33 cellular contexts compared by ENCODE assay signal in the genomic region with DNA sequence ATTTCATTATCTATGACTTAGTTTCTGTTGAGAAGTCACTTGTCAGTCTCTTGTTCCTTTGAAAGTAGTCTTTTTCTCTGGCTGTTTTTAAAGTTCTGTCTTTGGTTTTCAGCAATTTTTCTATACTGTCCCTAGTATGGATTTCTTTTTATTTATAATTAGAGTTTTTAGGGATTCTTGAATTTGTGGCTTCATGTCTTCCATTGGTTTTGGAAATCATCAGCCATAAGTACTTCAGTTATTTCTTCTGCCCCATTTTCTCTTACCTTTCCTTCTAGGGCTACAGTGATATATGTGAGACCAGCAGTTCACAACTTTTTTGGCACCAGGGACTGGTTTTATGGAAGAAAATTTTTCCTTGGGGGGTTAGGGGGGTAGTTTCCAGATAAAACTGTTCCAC.
"Had no signal": no experiment of that assay in that cellular context is flagged by ENCODE, and none has a peak within 500 bp of the region (broad histone marks: within the 10 kb centered on the region; RNA-seq: fewer than 3 reads in every experiment).

No MANE protein-coding gene starts in this region.

- DNase-seq: activated B cell treated with CpG ODN at 0.5 μM for 24 hours; activated CD4-positive, alpha-beta memory T cell treated with anti-CD3 and anti-CD28 coated beads, Interleukin-2, amount 10 ng/mL, durations not matched to agents 7 days and 5 days; activated CD4-positive, alpha-beta T cell treated with anti-CD3 and anti-CD28 coated beads for 4 hours; activated CD4-positive, alpha-beta T cell treated with anti-CD3 and anti-CD28 coated beads, Interleukin-2, amount 10 ng/mL, durations not matched to agents 24 days and 14 days; activated CD4-positive, alpha-beta T cell treated with anti-CD3 and anti-CD28 coated beads, Interleukin-2, amount 50 U/mL, for 1 hour; activated CD4-positive, alpha-beta T cell treated with anti-CD3 and anti-CD28 coated beads, Interleukin-2, amount 50 U/mL, for 4 hours; activated CD4-positive, CD25-positive, alpha-beta regulatory T cell treated with anti-CD3 and anti-CD28 coated beads, Interleukin-2, amount 50 U/mL, for 72 hours; activated CD8-positive, alpha-beta memory T cell treated with anti-CD3 and anti-CD28 coated beads for 24 hours; activated CD8-positive, alpha-beta memory T cell treated with anti-CD3 and anti-CD28 coated beads, Interleukin-2, amount 50 U/mL, for 48 hours; activated CD8-positive, alpha-beta T cell treated with anti-CD3 and anti-CD28 coated beads, Interleukin-2, amount 10 ng/mL, durations not matched to agents 7 days and 5 days; activated effector memory CD4-positive, alpha-beta T cell treated with Interleukin-2 at 50 U/mL for 16 hours; activated gamma-delta T cell; activated naive CD4-positive, alpha-beta T cell treated with anti-CD3 and anti-CD28 coated beads, Interleukin-2, amount 10 ng/mL, durations not matched to agents 7 days and 5 days; activated naive CD4-positive, alpha-beta T cell treated with Interleukin-2 at 50 U/mL for 16 hours; activated naive CD8-positive, alpha-beta T cell treated with anti-CD3 and anti-CD28 coated beads, Interleukin-2, amount 10 ng/mL, durations not matched to agents 7 days and 5 days; activated naive CD8-positive, alpha-beta T cell treated with anti-CD3 and anti-CD28 coated beads, Interleukin-2, amount 50 U/mL, for 24 hours; activated T-cell treated with anti-CD3 and anti-CD28 coated beads, Interleukin-2, amount 50 U/mL, for 24 hours; activated T-cell treated with anti-CD3 and anti-CD28 coated beads, Interleukin-2, amount 50 U/mL, for 48 hours; amygdala; anterior cingulate cortex; body of pancreas; brain microvascular endothelial cell; central memory CD4-positive, alpha-beta T cell; T-helper 1 cell; T-helper 2 cell; T-helper 9 cell had no signal

- H3K27me3 ChIP-seq: body of pancreas, brain microvascular endothelial cell, breast epithelium had no signal

- H3K36me3 Mint-ChIP-seq: activated naive CD4-positive, alpha-beta T cell treated with anti-CD3 and anti-CD28 coated beads, Interleukin-2, amount 10 ng/mL, durations not matched to agents 7 days and 5 days; activated naive CD8-positive, alpha-beta T cell had no signal

- H3K27ac ChIP-seq: body of pancreas, brain microvascular endothelial cell, breast epithelium, VCaP had no signal

- H3K27ac Mint-ChIP-seq: activated B cell treated with CpG ODN at 0.5 μM for 24 hours; activated CD4-positive, alpha-beta memory T cell treated with anti-CD3 and anti-CD28 coated beads, Interleukin-2, amount 10 ng/mL, durations not matched to agents 7 days and 5 days; activated CD4-positive, alpha-beta T cell treated with anti-CD3 and anti-CD28 coated beads, Interleukin-2, amount 10 ng/mL, durations not matched to agents 24 days and 14 days; activated CD8-positive, alpha-beta T cell treated with anti-CD3 and anti-CD28 coated beads, Interleukin-2, amount 10 ng/mL, durations not matched to agents 7 days and 5 days; activated naive CD4-positive, alpha-beta T cell treated with anti-CD3 and anti-CD28 coated beads, Interleukin-2, amount 10 ng/mL, durations not matched to agents 7 days and 5 days; activated naive CD4-positive, alpha-beta T cell treated with anti-CD3 and anti-CD28 coated beads, Interleukin-2, amount 50 U/mL, for 24 hours; activated naive CD8-positive, alpha-beta T cell; activated naive CD8-positive, alpha-beta T cell treated with anti-CD3 and anti-CD28 coated beads, Interleukin-2, amount 10 ng/mL, durations not matched to agents 7 days and 5 days; activated naive CD8-positive, alpha-beta T cell treated with anti-CD3 and anti-CD28 coated beads, Interleukin-2, amount 50 U/mL, for 24 hours; activated T-cell treated with anti-CD3 and anti-CD28 coated beads, Interleukin-2, amount 50 U/mL, for 24 hours; activated T-helper 2 cell treated with anti-CD3 and anti-CD28 coated beads, Interferon-gamma antibody, Interleukin-2, Interleukin-4, amounts not matched to agents 10 μg/mL and 5 μg/mL and 100 μg/mL, durations not matched to agents 14 hours and 24 hours and 36 hours; T-helper 1 cell treated with Interleukin-12 subunit alpha and Interleukin-12 subunit beta and Interleukin-4 antibody, amounts not matched to agents 30 μg/mL and 1 μg/mL, for 36 hours; T-helper 2 cell treated with Interferon-gamma antibody and Interleukin-4, amounts not matched to agents 5 μg/mL and 100 μg/mL, for 36 hours had no signal

- H3K4me3 Mint-ChIP-seq: activated B cell treated with CpG ODN at 0.5 μM for 24 hours; activated CD4-positive, alpha-beta memory T cell treated with anti-CD3 and anti-CD28 coated beads, Interleukin-2, amount 10 ng/mL, durations not matched to agents 7 days and 5 days; activated CD4-positive, alpha-beta T cell treated with anti-CD3 and anti-CD28 coated beads, Interleukin-2, amount 10 ng/mL, durations not matched to agents 24 days and 14 days; activated CD8-positive, alpha-beta T cell treated with anti-CD3 and anti-CD28 coated beads, Interleukin-2, amount 10 ng/mL, durations not matched to agents 7 days and 5 days; activated naive CD4-positive, alpha-beta T cell treated with anti-CD3 and anti-CD28 coated beads, Interleukin-2, amount 10 ng/mL, durations not matched to agents 7 days and 5 days; activated naive CD4-positive, alpha-beta T cell treated with anti-CD3 and anti-CD28 coated beads, Interleukin-2, amount 50 U/mL, for 24 hours; activated naive CD8-positive, alpha-beta T cell; activated naive CD8-positive, alpha-beta T cell treated with anti-CD3 and anti-CD28 coated beads, Interleukin-2, amount 10 ng/mL, durations not matched to agents 7 days and 5 days; activated naive CD8-positive, alpha-beta T cell treated with anti-CD3 and anti-CD28 coated beads, Interleukin-2, amount 50 U/mL, for 24 hours; activated T-cell treated with anti-CD3 and anti-CD28 coated beads, Interleukin-2, amount 50 U/mL, for 24 hours; T-helper 1 cell treated with Interleukin-12 subunit alpha and Interleukin-12 subunit beta and Interleukin-4 antibody, amounts not matched to agents 30 μg/mL and 1 μg/mL, for 36 hours; T-helper 2 cell treated with Interferon-gamma antibody and Interleukin-4, amounts not matched to agents 5 μg/mL and 100 μg/mL, for 36 hours had no signal

- H3K36me3 ChIP-seq: brain microvascular endothelial cell, breast epithelium had no signal

- H3K4me1 ChIP-seq: breast epithelium had no signal

- H3K9me3 Mint-ChIP-seq: activated B cell treated with CpG ODN at 0.5 μM for 24 hours; activated CD4-positive, alpha-beta memory T cell treated with anti-CD3 and anti-CD28 coated beads, Interleukin-2, amount 10 ng/mL, durations not matched to agents 7 days and 5 days; activated naive CD4-positive, alpha-beta T cell treated with anti-CD3 and anti-CD28 coated beads, Interleukin-2, amount 10 ng/mL, durations not matched to agents 7 days and 5 days; activated naive CD4-positive, alpha-beta T cell treated with anti-CD3 and anti-CD28 coated beads, Interleukin-2, amount 50 U/mL, for 24 hours; activated naive CD8-positive, alpha-beta T cell treated with anti-CD3 and anti-CD28 coated beads, Interleukin-2, amount 50 U/mL, for 24 hours; activated T-cell treated with anti-CD3 and anti-CD28 coated beads, Interleukin-2, amount 50 U/mL, for 24 hours; activated T-helper 2 cell treated with anti-CD3 and anti-CD28 coated beads, Interferon-gamma antibody, Interleukin-2, Interleukin-4, amounts not matched to agents 10 μg/mL and 5 μg/mL and 100 μg/mL, durations not matched to agents 14 hours and 24 hours and 36 hours; T-helper 1 cell treated with Interleukin-12 subunit alpha and Interleukin-12 subunit beta and Interleukin-4 antibody, amounts not matched to agents 30 μg/mL and 1 μg/mL, for 36 hours; T-helper 2 cell treated with Interferon-gamma antibody and Interleukin-4, amounts not matched to agents 5 μg/mL and 100 μg/mL, for 36 hours had no signal

- H3K27me3 Mint-ChIP-seq: activated naive CD4-positive, alpha-beta T cell treated with anti-CD3 and anti-CD28 coated beads, Interleukin-2, amount 50 U/mL, for 24 hours; activated naive CD8-positive, alpha-beta T cell had no signal

- H3K4me3 ChIP-seq: body of pancreas, breast epithelium had no signal

- ATAC-seq: activated CD8-positive, alpha-beta T cell treated with anti-CD3 and anti-CD28 coated beads, Interleukin-2, amount 10 ng/mL, durations not matched to agents 7 days and 5 days; activated naive CD8-positive, alpha-beta T cell treated with anti-CD3 and anti-CD28 coated beads, Interleukin-2, amount 50 U/mL, for 24 hours; body of pancreas had no signal
